In genomic region chr2:85178154-85178553, GRCh38 we compare ENCODE assay signal across 18 cellular contexts. TPM values are rescaled to one million over a fixed set of nuclear protein-coding genes. Genes with fewer than 3 reads are reported as not detected.
"Had no signal": no experiment of that assay in that cellular context is flagged by ENCODE, and none has a peak within 500 bp of the region (broad histone marks: within the 10 kb centered on the region; RNA-seq: fewer than 3 reads in every experiment).

No MANE protein-coding gene starts in this region.

- H3K36me3 Mint-ChIP-seq: activated naive CD8-positive, alpha-beta T cell; naive thymus-derived CD4-positive, alpha-beta T cell had no signal

- H3K9me3 Mint-ChIP-seq: activated B cell treated with CpG ODN at 0.5 μM for 24 hours; activated CD4-positive, alpha-beta T cell treated with anti-CD3 and anti-CD28 coated beads, Interleukin-2, amount 10 ng/mL, durations not matched to agents 7 days and 5 days; T-helper 1 cell treated with Interleukin-12 subunit alpha and Interleukin-12 subunit beta and Interleukin-4 antibody, amounts not matched to agents 30 μg/mL and 1 μg/mL, for 36 hours had no signal

- H3K27ac Mint-ChIP-seq: activated B cell treated with CpG ODN at 0.5 μM for 24 hours; activated CD4-positive, alpha-beta T cell treated with anti-CD3 and anti-CD28 coated beads, Interleukin-2, amount 10 ng/mL, durations not matched to agents 7 days and 5 days; activated naive CD8-positive, alpha-beta T cell had no signal

- H3K4me3 Mint-ChIP-seq: activated B cell treated with CpG ODN at 0.5 μM for 24 hours; activated CD4-positive, alpha-beta T cell treated with anti-CD3 and anti-CD28 coated beads, Interleukin-2, amount 10 ng/mL, durations not matched to agents 7 days and 5 days; activated naive CD8-positive, alpha-beta T cell; naive thymus-derived CD4-positive, alpha-beta T cell; T-helper 1 cell treated with Interleukin-12 subunit alpha and Interleukin-12 subunit beta and Interleukin-4 antibody, amounts not matched to agents 30 μg/mL and 1 μg/mL, for 36 hours had no signal

- ATAC-seq: gastroesophageal sphincter; naive thymus-derived CD4-positive, alpha-beta T cell; stimulated activated naive CD8-positive, alpha-beta T cell treated with anti-CD3 and anti-CD28 coated beads, Interleukin-15, Interleukin-2, amounts not matched to agents 100 U/mL and 50 U/mL, for 24 hours; upper lobe of right lung had no signal

- H3K9me3 ChIP-seq: breast epithelium, gastroesophageal sphincter, suprapubic skin, upper lobe of right lung had no signal

- DNase-seq: activated B cell treated with CpG ODN at 0.5 μM for 24 hours; activated CD4-positive, alpha-beta T cell treated with anti-CD3 and anti-CD28 coated beads, Interleukin-2, amount 10 ng/mL, durations not matched to agents 7 days and 5 days; activated gamma-delta T cell; activated T-cell treated with anti-CD3 and anti-CD28 coated beads, Interleukin-2, amount 50 U/mL, for 48 hours; amygdala; kidney glomerular epithelial cell; naive thymus-derived CD4-positive, alpha-beta T cell; stimulated activated CD4-positive, alpha-beta T cell treated with anti-CD3 and anti-CD28 coated beads, Interleukin-4, amount 100 ng/mL, for 1 hour; stimulated activated CD8-positive, alpha-beta memory T cell treated with anti-CD3 and anti-CD28 coated beads, Interleukin-4, amount 100 ng/mL, for 48 hours; stimulated activated naive CD8-positive, alpha-beta T cell treated with anti-CD3 and anti-CD28 coated beads, Interleukin-15, Interleukin-2, amounts not matched to agents 100 U/mL and 50 U/mL, for 24 hours; upper lobe of right lung had no signal

- H3K4me1 Mint-ChIP-seq: activated B cell treated with CpG ODN at 0.5 μM for 24 hours had no signal

- H3K4me1 ChIP-seq: breast epithelium had no signal

- H3K27me3 ChIP-seq: breast epithelium, gastroesophageal sphincter, suprapubic skin, upper lobe of right lung had no signal

- H3K27ac ChIP-seq: breast epithelium, epithelial cell of prostate, gastroesophageal sphincter, suprapubic skin, upper lobe of right lung had no signal

- H3K4me3 ChIP-seq: breast epithelium, gastroesophageal sphincter, suprapubic skin, upper lobe of right lung had no signal

- H3K36me3 ChIP-seq: breast epithelium, gastroesophageal sphincter, suprapubic skin, upper lobe of right lung had no signal

RNA-seq across cellular contexts. Expression of gene TCF7L1, which starts 45.0 kb away (rescaled TPM):
- total RNA-seq: activated CD4-positive, alpha-beta T cell treated with anti-CD3 and anti-CD28 coated beads, Interleukin-2, amount 10 ng/mL, durations not matched to agents 7 days and 5 days; mononuclear cell had no signal
